ENCODE assay signal across 18 cellular contexts in the genomic region with DNA sequence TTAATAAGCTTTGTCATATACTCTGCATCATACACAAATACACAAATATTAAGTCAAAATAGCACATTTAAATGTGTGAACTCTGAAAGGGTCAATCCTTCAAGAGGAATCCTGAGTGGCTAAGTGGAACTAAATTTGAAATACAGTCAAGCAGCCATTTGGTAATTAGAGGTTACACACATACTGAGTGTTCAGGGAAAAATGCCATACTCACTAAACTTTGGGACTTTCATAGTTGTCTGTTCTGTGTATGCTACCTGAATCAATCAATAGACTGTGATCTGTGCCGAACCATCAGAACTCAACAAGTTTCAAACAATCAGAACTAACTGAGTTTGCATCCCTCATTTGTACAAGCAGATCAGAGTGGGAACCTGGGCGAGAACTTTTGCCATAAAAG. TPM values are rescaled to one million over a fixed set of nuclear protein-coding genes. Genes with fewer than 3 reads are reported as not detected.
DNase-seq lines count a peak whose midpoint lies in the region; ATAC-seq and TF ChIP-seq lines count a peak whose summit lies in the region.
"Had no signal": no experiment of that assay in that cellular context is flagged by ENCODE, and none has a peak within 500 bp of the region (broad histone marks: within the 10 kb centered on the region; RNA-seq: fewer than 3 reads in every experiment).

No MANE protein-coding gene starts in this region.

- no peaks in the 10 kb centered on the region for H3K27me3 ChIP-seq in heart left ventricle
- no peaks in the 10 kb centered on the region for H3K27me3 ChIP-seq in osteoblast (ENCODE audit: insufficient read depth, low read length)
- no peaks in the 10 kb centered on the region for H3K27me3 ChIP-seq in uterus
- H3K27me3 ChIP-seq: ascending aorta, tibial artery had no signal

- no peak overlapping the region for H3K4me3 Mint-ChIP-seq in dendritic cell treated with granulocyte-macrophage colony-stimulating factor and Interleukin-4, amounts not matched to agents 40 ng/mL and 50 ng/mL, for 4 days
- H3K4me3 Mint-ChIP-seq: activated naive CD4-positive, alpha-beta T cell treated with anti-CD3 and anti-CD28 coated beads for 36 hours had no signal

- H3K4me1 ChIP-seq in heart left ventricle (peaks cover 0 to 16% (median 8%) of the 10 kb centered on the region in 12 donors), osteoblast (ENCODE audit: insufficient read depth, low read length) (peaks cover 37% of the 10 kb centered on the region), uterus (no peaks in the 10 kb centered on the region)

- no peaks in the 10 kb centered on the region for H3K9me3 Mint-ChIP-seq in dendritic cell treated with granulocyte-macrophage colony-stimulating factor and Interleukin-4, amounts not matched to agents 40 ng/mL and 50 ng/mL, for 4 days
- H3K9me3 Mint-ChIP-seq: activated naive CD4-positive, alpha-beta T cell treated with anti-CD3 and anti-CD28 coated beads for 36 hours had no signal

- TF ChIP-seq POLR2A in heart left ventricle (IDR thresholded peaks at IDR 0.05) (no peak), uterus (IDR thresholded peaks at IDR 0.05) (no peak)

- TF ChIP-seq CTCF in heart left ventricle (IDR thresholded peaks at IDR 0.05) (no peak), osteoblast (IDR thresholded peaks at IDR 0.05; ENCODE audit: extremely low read depth, low read depth, low read length) (no peak), uterus (IDR thresholded peaks at IDR 0.05) (no peak)

- H3K27me3 Mint-ChIP-seq in dendritic cell treated with granulocyte-macrophage colony-stimulating factor and Interleukin-4, amounts not matched to agents 40 ng/mL and 50 ng/mL, for 4 days, result no peaks in the 10 kb centered on the region

- peak; percentile 19 for ATAC-seq in left ventricle myocardium superior
- no peak for ATAC-seq in heart left ventricle
- no peak for ATAC-seq in GM18870 (IDR thresholded peaks at IDR 0.05; ENCODE audit: unreplicated experiment)

- no peaks in the 10 kb centered on the region for H3K36me3 Mint-ChIP-seq in dendritic cell treated with granulocyte-macrophage colony-stimulating factor and Interleukin-4, amounts not matched to agents 40 ng/mL and 50 ng/mL, for 4 days (ENCODE audit: low read depth)

- intact Hi-C loops in left ventricle myocardium superior (cut with micrococcal nuclease), result no loop called here
- intact Hi-C loops in heart left ventricle (cut with DNase I), result no loop called here
- intact Hi-C loops in dendritic cell treated with granulocyte-macrophage colony-stimulating factor and Interleukin-4, amounts not matched to agents 40 ng/mL and 50 ng/mL, for 4 days (cut with micrococcal nuclease), result no loop called here
- intact Hi-C loops in uterus (cut with DNase I; ENCODE audit: low total_unique reads), result no loop called here

- H3K36me3 ChIP-seq in heart left ventricle, result no peaks in the 10 kb centered on the region
- peaks cover 29% of the 10 kb centered on the region for H3K36me3 ChIP-seq in osteoblast (ENCODE audit: insufficient read depth, low read length)
- no peaks in the 10 kb centered on the region for H3K36me3 ChIP-seq in uterus
- H3K36me3 ChIP-seq: ascending aorta, tibial artery had no signal

- DNase-seq in left ventricle myocardium superior, result no peak
- no peak for DNase-seq in heart left ventricle
- no peak for DNase-seq in osteoblast (ENCODE audit: insufficient read length, low spot score, missing footprints)
- DNase-seq in uterus, result no peak
- no peak for DNase-seq in activated effector memory CD4-positive, alpha-beta T cell treated with anti-CD3 and anti-CD28 coated beads, Interleukin-2, amount 50 U/mL, for 16 hours
- no peak for DNase-seq in NCI-H82 (lab: John Stamatoyannopoulos, UW)
- DNase-seq: activated CD4-positive, alpha-beta T cell treated with anti-CD3 and anti-CD28 coated beads, Interleukin-2, amount 50 U/mL, for 1 hour; activated naive CD4-positive, alpha-beta T cell treated with anti-CD3 and anti-CD28 coated beads for 36 hours; NCI-H1048; NCI-H2081 treated with DMSO at 0.1 percent for 48 hours; NCI-H524; occipital lobe; tibial artery had no signal

- 95 to 98% (median 95%) methylated on average over 2 of the region's 2 CpGs for WGBS in heart left ventricle, 4 donors

- peaks cover 98% of the 10 kb centered on the region for H3K79me2 ChIP-seq in osteoblast (ENCODE audit: insufficient read depth, low read length)

- peak overlapping the region; percentile 70 for H3K4me2 ChIP-seq in osteoblast (ENCODE audit: insufficient read depth, low read length)
- H3K4me2 ChIP-seq: KMS-11 had no signal

- no peak overlapping the region for H2AFZ ChIP-seq in osteoblast (ENCODE audit: low read length)

- H3K4me3 ChIP-seq in heart left ventricle (peak overlapping the region in 2 of 12 donors; percentile 3 to 23), osteoblast (ENCODE audit: insufficient read depth, low read length) (peak overlapping the region; percentile 49), uterus (peak overlapping the region; percentile 7 to 20)
- H3K4me3 ChIP-seq: ascending aorta had no signal

- no peaks in the 10 kb centered on the region for H3K9me3 ChIP-seq in heart left ventricle
- no peaks in the 10 kb centered on the region for H3K9me3 ChIP-seq in osteoblast (ENCODE audit: low read depth, low read length)
- H3K9me3 ChIP-seq in uterus, result no peaks in the 10 kb centered on the region
- H3K9me3 ChIP-seq: ascending aorta, tibial artery had no signal

- H3K4me1 Mint-ChIP-seq in dendritic cell treated with granulocyte-macrophage colony-stimulating factor and Interleukin-4, amounts not matched to agents 40 ng/mL and 50 ng/mL, for 4 days (ENCODE audit: low read depth), result peaks cover 15% of the 10 kb centered on the region

- H3K27ac ChIP-seq in heart left ventricle (no peak overlapping the region), osteoblast (ENCODE audit: low read depth, low read length) (peak overlapping the region; percentile 85), uterus (peak overlapping the region; percentile 72 to 90)
- H3K27ac ChIP-seq: ascending aorta, C4-2B, KMS-11 had no signal

- H3K27ac Mint-ChIP-seq in dendritic cell treated with granulocyte-macrophage colony-stimulating factor and Interleukin-4, amounts not matched to agents 40 ng/mL and 50 ng/mL, for 4 days, result peak overlapping the region; percentile 39
- H3K27ac Mint-ChIP-seq: activated naive CD4-positive, alpha-beta T cell treated with anti-CD3 and anti-CD28 coated beads for 36 hours had no signal

- no peaks in the 10 kb centered on the region for H4K20me1 ChIP-seq in osteoblast (ENCODE audit: insufficient read depth, low read length)

RNA-seq across cellular contexts. Expression of gene ANKRD28, which starts 15.3 kb away (rescaled TPM):
- 23.9 TPM for total RNA-seq in left ventricle myocardium superior
- 10 to 100 TPM; 20.9 to 32.1 (median 24.6) TPM for total RNA-seq in heart left ventricle
- polyA plus RNA-seq in heart left ventricle, result 10 to 100 TPM in 1 of 2 donors, 1 to 10 TPM in 1; 4.9 to 15.1 TPM
- total RNA-seq in osteoblast, result 215 and 223 TPM in 2 replicates
- total RNA-seq in uterus, result 10 to 100 TPM; 20.0 to 86.8 (median 37.6) TPM

Comparison
In these comparisons a context has a peak if more than half of its experiments do, and no peak if none do; other contexts are left out.
1. H3K27ac ChIP-seq: peak in osteoblast (single experiment) and uterus (2 of 2); none in heart left ventricle (0 of 12).